Comparison of ENCODE assay signal across 18 cellular contexts in the genomic region with DNA sequence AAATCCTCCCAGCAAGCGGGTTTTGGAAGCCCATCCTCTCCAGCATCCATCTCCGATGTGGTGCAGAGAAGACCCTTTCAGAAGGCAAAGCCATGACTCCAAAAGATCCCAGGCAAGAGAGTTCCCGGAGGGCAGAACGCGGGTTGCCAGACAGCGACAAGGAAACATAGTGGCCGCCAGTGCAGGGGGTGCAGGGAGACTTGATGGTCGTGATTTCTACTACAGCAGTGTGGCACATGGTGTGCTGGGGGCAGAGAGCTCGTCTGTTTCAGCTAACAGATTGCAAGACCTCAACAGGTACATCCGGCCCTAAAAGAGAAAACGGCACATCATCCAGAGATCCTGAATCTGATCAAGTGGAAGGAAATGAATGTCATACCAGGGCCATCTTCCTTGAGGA.
DNase-seq lines count a peak whose midpoint lies in the region; ATAC-seq and TF ChIP-seq lines count a peak whose summit lies in the region.
"Had no signal": no experiment of that assay in that cellular context is flagged by ENCODE, and none has a peak within 500 bp of the region (broad histone marks: within the 10 kb centered on the region; RNA-seq: fewer than 3 reads in every experiment).

No MANE protein-coding gene starts in this region.

- H3K27ac ChIP-seq in esophagus muscularis mucosa (replicated peaks in 1 of 4) (no peak overlapping the region), smooth muscle cell (ENCODE audit: low read depth) (peak overlapping the region; percentile 20), trophoblast cell (ENCODE audit: low read depth, low read length) (no peak overlapping the region)

- H2AFZ ChIP-seq in smooth muscle cell (ENCODE audit: low read depth) = no peak overlapping the region
- no peak overlapping the region for H2AFZ ChIP-seq in trophoblast cell (ENCODE audit: insufficient read depth, low read length, poor library complexity)

- peaks cover 5% of the 10 kb centered on the region for H3K4me1 Mint-ChIP-seq in T-helper 17 cell
- H3K4me1 Mint-ChIP-seq: B cell; CD8-positive, alpha-beta memory T cell had no signal

- H3K79me2 ChIP-seq in smooth muscle cell (ENCODE audit: low read depth) = no peaks in the 10 kb centered on the region
- H3K79me2 ChIP-seq in trophoblast cell (ENCODE audit: control insufficient read depth, insufficient read depth, low read length, poor library complexity) = no peaks in the 10 kb centered on the region

- no peak overlapping the region for H2BK120ac ChIP-seq in trophoblast cell (ENCODE audit: insufficient read depth, low read length, poor library complexity)

- DNase-seq in BE2C (peak; percentile 72), T-helper 17 cell (no peak), esophagus muscularis mucosa (ENCODE audit: extremely low spot score) (peak; percentile 85), smooth muscle cell (lab: John Stamatoyannopoulos, UW; ENCODE audit: unreplicated experiment) (no peak), NCI-H82 (lab: John Stamatoyannopoulos, UW) (no peak), trophoblast cell (no peak)
- DNase-seq: C1 segment of cervical spinal cord; CD4-positive, CD25-positive, alpha-beta regulatory T cell; CD8-positive, alpha-beta memory T cell; COR-L47; DMS 273 treated with DMSO at 0.1 percent for 48 hours; DMS53; DND-41; EL; HCEC 1CT; HFFc6; IMR-90 had no signal

- no peak overlapping the region for H2BK5ac ChIP-seq in trophoblast cell (ENCODE audit: low read depth, low read length, poor library complexity)

- H3K36me3 ChIP-seq in BE2C (no peaks in the 10 kb centered on the region), esophagus muscularis mucosa (peaks cover 0 to 47% (median 15%) of the 10 kb centered on the region in 4 donors), smooth muscle cell (ENCODE audit: low read depth) (no peaks in the 10 kb centered on the region), trophoblast cell (ENCODE audit: control insufficient read depth in 1 of 2, insufficient read depth in 2 of 2, low read length in 2 of 2) (no peaks in the 10 kb centered on the region)

- no peak overlapping the region for H4K8ac ChIP-seq in trophoblast cell (ENCODE audit: low read depth, low read length)

- H3K27ac Mint-ChIP-seq in T-helper 17 cell = peak overlapping the region; percentile 10
- H3K27ac Mint-ChIP-seq: B cell; CD4-positive, CD25-positive, alpha-beta regulatory T cell; HFFc6 had no signal

- no peaks in the 10 kb centered on the region for H3K9me3 ChIP-seq in BE2C
- no peaks in the 10 kb centered on the region for H3K9me3 ChIP-seq in T-helper 17 cell (ENCODE audit: control insufficient read depth, low read length, poor library complexity, severe bottlenecking)
- H3K9me3 ChIP-seq in esophagus muscularis mucosa = no peaks in the 10 kb centered on the region
- no peaks in the 10 kb centered on the region for H3K9me3 ChIP-seq in smooth muscle cell (replicated peaks; ENCODE audit: low read depth)
- H3K9me3 ChIP-seq in trophoblast cell (ENCODE audit: insufficient read depth, low read depth, low read length) = no peaks in the 10 kb centered on the region

- no peak overlapping the region for H3K14ac ChIP-seq in trophoblast cell (ENCODE audit: low read length)

- TF ChIP-seq CTCF in BE2C (IDR thresholded peaks at IDR 0.05; ENCODE audit: low read depth, low read length) (peak; percentile 26; the same call in 1 of the 2 replicates), esophagus muscularis mucosa (IDR thresholded peaks at IDR 0.05) (no peak), smooth muscle cell (IDR thresholded peaks at IDR 0.05; ENCODE audit: borderline replicate concordance, insufficient read depth, poor library complexity, severe bottlenecking) (no peak)

- no peak overlapping the region for H2AK5ac ChIP-seq in trophoblast cell (ENCODE audit: low read length)

- H3K4me1 ChIP-seq in BE2C = peaks cover 17% of the 10 kb centered on the region
- H3K4me1 ChIP-seq in esophagus muscularis mucosa = peaks cover 0 to 7% (median 0%) of the 10 kb centered on the region in 4 donors
- H3K4me1 ChIP-seq in smooth muscle cell (ENCODE audit: low read depth) = peaks cover 7% of the 10 kb centered on the region
- H3K4me1 ChIP-seq in trophoblast cell (ENCODE audit: control insufficient read depth in 1 of 2, insufficient read depth in 2 of 2, low read length in 2 of 2) = no peaks in the 10 kb centered on the region

- H3K9ac ChIP-seq in smooth muscle cell (ENCODE audit: low read depth) (no peak overlapping the region), trophoblast cell (ENCODE audit: low read length) (no peak overlapping the region)

- H2BK12ac ChIP-seq in trophoblast cell (ENCODE audit: low read length) = no peak overlapping the region

- no peaks in the 10 kb centered on the region for H3K79me1 ChIP-seq in trophoblast cell (ENCODE audit: low read length)

- no peaks in the 10 kb centered on the region for H3K27me3 ChIP-seq in BE2C
- no peaks in the 10 kb centered on the region for H3K27me3 ChIP-seq in esophagus muscularis mucosa
- no peaks in the 10 kb centered on the region for H3K27me3 ChIP-seq in smooth muscle cell (ENCODE audit: low read depth)
- no peaks in the 10 kb centered on the region for H3K27me3 ChIP-seq in trophoblast cell (ENCODE audit: insufficient read depth, low read length)

- H3K4me3 Mint-ChIP-seq in T-helper 17 cell = no peak overlapping the region
- H3K4me3 Mint-ChIP-seq: B cell; CD4-positive, CD25-positive, alpha-beta regulatory T cell; CD8-positive, alpha-beta memory T cell; HFFc6 had no signal

- no peak overlapping the region for H3K18ac ChIP-seq in trophoblast cell (ENCODE audit: low read length)

- TF ChIP-seq EP300 in esophagus muscularis mucosa (IDR thresholded peaks at IDR 0.05) = no peak

- no peak for TF ChIP-seq POLR2A in esophagus muscularis mucosa (IDR thresholded peaks at IDR 0.05; ENCODE audit: low read depth)

- intact Hi-C loops in esophagus muscularis mucosa (cut with DNase I) = no loop called here

- peaks cover 3% of the 10 kb centered on the region for H3F3A ChIP-seq in smooth muscle cell (ENCODE audit: low read depth)

- no peak overlapping the region for H4K91ac ChIP-seq in trophoblast cell (ENCODE audit: low read depth, low read length)

- H4K20me1 ChIP-seq in smooth muscle cell (ENCODE audit: low read depth) = no peaks in the 10 kb centered on the region

- no peak overlapping the region for H3K4ac ChIP-seq in trophoblast cell (ENCODE audit: low read depth, low read length)

- peaks cover 11% of the 10 kb centered on the region for H3K36me3 Mint-ChIP-seq in T-helper 17 cell (ENCODE audit: low read depth)

- 91% methylated on average over 11 of the region's 11 CpGs for WGBS in esophagus muscularis mucosa
- WGBS in smooth muscle cell (ENCODE audit: low lambda C conversion rate) = 85% methylated on average over 11 of the region's 11 CpGs
- WGBS in trophoblast cell (ENCODE audit: extremely low coverage, insufficient coverage, insufficient read length) = no CpG with 5 or more reads among the region's 11 CpGs

- no peak for ATAC-seq in T-helper 17 cell

- H3K23ac ChIP-seq in trophoblast cell (ENCODE audit: low read length) = no peak overlapping the region

- H3K4me2 ChIP-seq in smooth muscle cell = no peak overlapping the region
- H3K4me2 ChIP-seq in trophoblast cell (ENCODE audit: low read length) = no peak overlapping the region

- no peak overlapping the region for H4K12ac ChIP-seq in trophoblast cell (ENCODE audit: low read depth, low read length)

- H3K4me3 ChIP-seq in BE2C (ENCODE audit: low read depth, low read length) = no peak overlapping the region; the same call in 1 of the 2 replicates
- no peak overlapping the region for H3K4me3 ChIP-seq in esophagus muscularis mucosa
- H3K4me3 ChIP-seq in smooth muscle cell = no peak overlapping the region
- H3K4me3 ChIP-seq in trophoblast cell (ENCODE audit: low read depth, low read length) = no peak overlapping the region

- no peaks in the 10 kb centered on the region for H3K27me3 Mint-ChIP-seq in T-helper 17 cell
- H3K27me3 Mint-ChIP-seq: B cell; CD4-positive, CD25-positive, alpha-beta regulatory T cell; CD8-positive, alpha-beta memory T cell had no signal

Comparison
In these comparisons a context has a peak if more than half of its experiments do, and no peak if none do; other contexts are left out.
1. DNase-seq: peak in BE2C (single experiment) and esophagus muscularis mucosa (single experiment); none in T-helper 17 cell (0 of 3), smooth muscle cell (single experiment), NCI-H82 (single experiment) and trophoblast cell (0 of 2).